12 cellular contexts compared by ENCODE assay signal in genomic region chr15:67998599-67999122, GRCh38. TPM values are rescaled to one million over a fixed set of nuclear protein-coding genes. Genes with fewer than 3 reads are reported as not detected.
DNase-seq lines count a peak whose midpoint lies in the region; ATAC-seq and TF ChIP-seq lines count a peak whose summit lies in the region.
"Had no signal": no experiment of that assay in that cellular context is flagged by ENCODE, and none has a peak within 500 bp of the region (broad histone marks: within the 10 kb centered on the region; RNA-seq: fewer than 3 reads in every experiment).

No MANE protein-coding gene starts in this region.

- H3K79me2 ChIP-seq in SK-N-SH (ENCODE audit: insufficient read depth) = no peaks in the 10 kb centered on the region

- DNase-seq in left ventricle myocardium superior (peak; percentile 31), Right ventricle myocardium superior (no peak), SK-N-SH (no peak), inferior parietal cortex (ENCODE audit: extremely low spot score) (peak; percentile 23), hypothalamus (lab: John Stamatoyannopoulos, UW) (no peak), lower lobe of right lung (no peak)
- no peak for DNase-seq in activated CD4-positive, alpha-beta T cell treated with anti-CD3 and anti-CD28 coated beads, Interleukin-2, amount 50 U/mL, for 1 hour
- no peak for DNase-seq in activated effector memory CD4-positive, alpha-beta T cell treated with Interleukin-2 at 50 U/mL for 16 hours
- DNase-seq: NCI-H2107, T-helper 17 cell had no signal

- H3K4me3 ChIP-seq in SK-N-SH (ENCODE audit: low read depth in 2 of 2, low read length in 1 of 2) (no peak overlapping the region), lower lobe of right lung (no peak overlapping the region)
- H3K4me3 ChIP-seq: BLaER1 treated with 17β-estradiol and CSF1 and Interleukin-3, amounts not matched to agents 10 nM and 100 nM; cardiac muscle cell had no signal

- ATAC-seq in left ventricle myocardium superior (no peak), Right ventricle myocardium superior (ENCODE audit: poor library complexity) (no peak), lower lobe of right lung (no peak)
- ATAC-seq: T-helper 17 cell had no signal

- H3K4me2 ChIP-seq in SK-N-SH = peak overlapping the region; percentile 59
- H3K4me2 ChIP-seq: BLaER1 treated with 17β-estradiol and CSF1 and Interleukin-3, amounts not matched to agents 10 nM and 100 nM had no signal

- H2AFZ ChIP-seq in SK-N-SH (ENCODE audit: low read depth) = no peak overlapping the region

- TF ChIP-seq RAD21 in SK-N-SH (IDR thresholded peaks at IDR 0.05; ENCODE audit: low read length) = no peak

- H3K4me1 ChIP-seq in SK-N-SH (ENCODE audit: control insufficient read depth in 1 of 2, insufficient read depth in 2 of 2, low read depth in 1 of 2, low read length in 1 of 2) (peaks cover 3 to 8% of the 10 kb centered on the region in 2 experiments; a peak in 3 of 4 replicates), lower lobe of right lung (no peaks in the 10 kb centered on the region)
- H3K4me1 ChIP-seq: BLaER1 treated with 17β-estradiol and CSF1 and Interleukin-3, amounts not matched to agents 10 nM and 100 nM had no signal

- no peak for TF ChIP-seq EP300 in SK-N-SH (IDR thresholded peaks at IDR 0.05; ENCODE audit: borderline replicate concordance in 1 of 2, low read depth in 1 of 2, low read length in 1 of 2)

- no peaks in the 10 kb centered on the region for H3K9me3 ChIP-seq in SK-N-SH
- H3K9me3 ChIP-seq in lower lobe of right lung = no peaks in the 10 kb centered on the region
- H3K9me3 ChIP-seq: BLaER1 treated with 17β-estradiol and CSF1 and Interleukin-3, amounts not matched to agents 10 nM and 100 nM had no signal

- no peaks in the 10 kb centered on the region; the same call in 1 of the 2 replicates for H3K27me3 ChIP-seq in SK-N-SH (ENCODE audit: insufficient read depth)
- no peaks in the 10 kb centered on the region for H3K27me3 ChIP-seq in lower lobe of right lung (ENCODE audit: low read depth)
- H3K27me3 ChIP-seq: BLaER1 treated with 17β-estradiol and CSF1 and Interleukin-3, amounts not matched to agents 10 nM and 100 nM; cardiac muscle cell had no signal

- no peaks in the 10 kb centered on the region for H3K36me3 ChIP-seq in SK-N-SH (replicated peaks in 1 of 2; ENCODE audit: control insufficient read depth in 1 of 2, insufficient read depth in 2 of 2, low read length in 1 of 2)
- no peaks in the 10 kb centered on the region for H3K36me3 ChIP-seq in lower lobe of right lung
- H3K36me3 ChIP-seq: BLaER1 treated with 17β-estradiol and CSF1 and Interleukin-3, amounts not matched to agents 10 nM and 100 nM; cardiac muscle cell had no signal

- no peaks in the 10 kb centered on the region for H4K20me1 ChIP-seq in SK-N-SH (ENCODE audit: insufficient read depth)
- H4K20me1 ChIP-seq: BLaER1 treated with 17β-estradiol and CSF1 and Interleukin-3, amounts not matched to agents 10 nM and 100 nM had no signal

- CTCF ChIA-PET in SK-N-SH (lab: Yijun Ruan, JAX) = interaction anchor here (1.4 kb wide), 1 partner anchor 35 kb away, joined by 4 read pairs; no protein-coding TSS in a partner anchor

- TF ChIP-seq CTCF in SK-N-SH (IDR thresholded peaks at IDR 0.05) (no peak), lower lobe of right lung (IDR thresholded peaks at IDR 0.05) (no peak)

- H3K27ac ChIP-seq in SK-N-SH (ENCODE audit: low read depth in 2 of 2, low read length in 1 of 2) (peak overlapping the region in 1 of 2 experiments; percentile 9; a peak in 1 of 4 replicates), lower lobe of right lung (no peak overlapping the region)
- H3K27ac ChIP-seq: BLaER1 treated with 17β-estradiol and CSF1 and Interleukin-3, amounts not matched to agents 10 nM and 100 nM; cardiac muscle cell had no signal

- POLR2A ChIA-PET in SK-N-SH (lab: Yijun Ruan, JAX) = no interaction called here

- H3K9ac ChIP-seq in SK-N-SH = no peak overlapping the region
- H3K9ac ChIP-seq: BLaER1 treated with 17β-estradiol and CSF1 and Interleukin-3, amounts not matched to agents 10 nM and 100 nM had no signal

- intact Hi-C loops in left ventricle myocardium superior (cut with micrococcal nuclease) (no loop called here), Right ventricle myocardium superior (cut with DNase I) (no loop called here), lower lobe of right lung (cut with DNase I) (no loop called here)

- H3K9me2 ChIP-seq in SK-N-SH = no peaks in the 10 kb centered on the region

- no peaks in the 10 kb centered on the region for H3F3A ChIP-seq in SK-N-SH (replicated peaks; ENCODE audit: insufficient read depth)

- 13% methylated on average over 5 of the region's 5 CpGs for WGBS in SK-N-SH (ENCODE audit: low lambda C conversion rate)

TF ChIP-seq in SK-N-SH, 30 proteins besides CTCF, POLR2A, EP300 and RAD21:
- TF ChIP-seq TCF12 (IDR thresholded peaks at IDR 0.05) = peak; percentile 48; the same call in 1 of the 2 replicates
- no peak for TF ChIP-seq SMC3 (IDR thresholded peaks at IDR 0.05; ENCODE audit: low read depth, low read length)
- peak; percentile 89 for TF ChIP-seq PBX3 (IDR thresholded peaks at IDR 0.05)
- no peak for TF ChIP-seq TAF1 (IDR thresholded peaks at IDR 0.05; ENCODE audit: borderline replicate concordance, low read depth, low read length)
- peak; percentile 8; the same call in 1 of the 2 replicates for TF ChIP-seq NFIC (IDR thresholded peaks at IDR 0.05; ENCODE audit: borderline replicate concordance)
- peak; percentile 29; the same call in 1 of the 2 replicates for TF ChIP-seq JUND (IDR thresholded peaks at IDR 0.05)
- TF ChIP-seq, protein P1, sequence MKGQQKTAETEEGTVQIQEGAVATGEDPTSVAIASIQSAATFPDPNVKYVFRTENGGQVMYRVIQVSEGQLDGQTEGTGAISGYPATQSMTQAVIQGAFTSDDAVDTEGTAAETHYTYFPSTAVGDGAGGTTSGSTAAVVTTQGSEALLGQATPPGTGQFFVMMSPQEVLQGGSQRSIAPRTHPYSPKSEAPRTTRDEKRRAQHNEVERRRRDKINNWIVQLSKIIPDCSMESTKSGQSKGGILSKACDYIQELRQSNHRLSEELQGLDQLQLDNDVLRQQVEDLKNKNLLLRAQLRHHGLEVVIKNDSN (IDR thresholded peaks at IDR 0.05; ENCODE audit: borderline replicate concordance, low read depth) = no peak
- TF ChIP-seq FOSL2 (IDR thresholded peaks at IDR 0.05; ENCODE audit: borderline replicate concordance, low read depth) = peak; percentile 38; the same call in 1 of the 2 replicates
- no peak for TF ChIP-seq CHD2 (IDR thresholded peaks at IDR 0.05; ENCODE audit: low read length, partially characterized antibody)

RNA-seq across cellular contexts. Expression of gene PIAS1, which starts 55.5 kb away (rescaled TPM):
- total RNA-seq in left ventricle myocardium superior = 27.2 TPM
- total RNA-seq in Right ventricle myocardium superior = 21.5 TPM
- polyA plus RNA-seq in SK-N-SH (2012; rRNA removed) = 9.0 and 9.8 TPM in 2 replicates
- polyA plus RNA-seq in SK-N-SH (2012; cell fraction: cytosol; rRNA removed) = 7.7 and 8.8 TPM in 2 replicates
- 30.9 and 32.1 TPM in 2 replicates for polyA plus RNA-seq in SK-N-SH (2012; cell fraction: nucleus; rRNA removed)
- 73.1 TPM for total RNA-seq in lower lobe of right lung

Comparison
In these comparisons a context has a peak if more than half of its experiments do, and no peak if none do; other contexts are left out.
1. DNase-seq: peak in left ventricle myocardium superior (single experiment) and inferior parietal cortex (single experiment); none in Right ventricle myocardium superior (single experiment), SK-N-SH (single experiment), activated CD4-positive, alpha-beta T cell treated with anti-CD3 and anti-CD28 coated beads, Interleukin-2, amount 50 U/mL, for 1 hour (single experiment), hypothalamus (0 of 51), lower lobe of right lung (single experiment) and activated effector memory CD4-positive, alpha-beta T cell treated with Interleukin-2 at 50 U/mL for 16 hours (single experiment).